11 cellular contexts compared by ENCODE assay signal in genomic region chr9:124381073-124381945, GRCh38. TPM values are rescaled to one million over a fixed set of nuclear protein-coding genes. Genes with fewer than 3 reads are reported as not detected.
DNase-seq lines count a peak whose midpoint lies in the region; ATAC-seq, FAIRE-seq and TF ChIP-seq lines count a peak whose summit lies in the region.
"Had no signal": no experiment of that assay in that cellular context is flagged by ENCODE, and none has a peak within 500 bp of the region (broad histone marks: within the 10 kb centered on the region; RNA-seq: fewer than 3 reads in every experiment).

No MANE protein-coding gene starts in this region.

- DNase-seq in Daoy (ENCODE audit: low read depth), result peak; percentile 73
- peak; percentile 80 for DNase-seq in M059J (ENCODE audit: low read depth)
- peak; percentile 53 for DNase-seq in astrocyte (ENCODE audit: low read depth)
- DNase-seq in myocyte (ENCODE audit: low read depth), result peak; percentile 29
- DNase-seq in GM19238 (ENCODE audit: insufficient read length, low spot score), result no peak
- no peak for DNase-seq in stimulated activated CD4-positive, alpha-beta T cell treated with anti-CD3 and anti-CD28 coated beads, Interleukin-4, amount 100 ng/mL, for 24 hours
- DNase-seq: left cardiac atrium, upper lobe of right lung had no signal

- H3K9me3 Mint-ChIP-seq in astrocyte (ENCODE audit: unreplicated experiment), result no peaks in the 10 kb centered on the region

- H3K4me3 ChIP-seq in astrocyte (ENCODE audit: insufficient read depth, low read depth, low read length), result no peak overlapping the region
- H3K4me3 ChIP-seq: upper lobe of right lung had no signal

- peaks cover 12% of the 10 kb centered on the region for H3K36me3 Mint-ChIP-seq in astrocyte (ENCODE audit: low read depth, unreplicated experiment)

- H3K27me3 Mint-ChIP-seq in astrocyte (ENCODE audit: low read depth, unreplicated experiment), result no peaks in the 10 kb centered on the region

- no peak for FAIRE-seq in astrocyte (lab: Jason Lieb, UNC)
- FAIRE-seq: GM19239 had no signal

- no peak for ATAC-seq in GM19397 (IDR thresholded peaks at IDR 0.05; ENCODE audit: unreplicated experiment)
- ATAC-seq: left cardiac atrium, upper lobe of right lung had no signal

- peaks cover 80% of the 10 kb centered on the region for H4K20me1 ChIP-seq in astrocyte (ENCODE audit: insufficient read depth, low read length)

- peak overlapping the region; percentile 87 for H3K27ac Mint-ChIP-seq in astrocyte (ENCODE audit: unreplicated experiment)

- no peak overlapping the region for H3K9ac ChIP-seq in astrocyte (ENCODE audit: low read length)
- H3K9ac ChIP-seq: parathyroid adenoma had no signal

- H3K27ac ChIP-seq in astrocyte (ENCODE audit: low read depth, low read length), result peak overlapping the region; percentile 27
- H3K27ac ChIP-seq: parathyroid adenoma, upper lobe of right lung had no signal

- peaks cover 26% of the 10 kb centered on the region for H3K36me3 ChIP-seq in astrocyte (ENCODE audit: insufficient read depth, low read length)

- peaks cover 22% of the 10 kb centered on the region for H3K4me1 Mint-ChIP-seq in astrocyte (ENCODE audit: low read depth, unreplicated experiment)

- H3K4me1 ChIP-seq in astrocyte (ENCODE audit: insufficient read depth, low read length), result peaks cover 14% of the 10 kb centered on the region
- H3K4me1 ChIP-seq: parathyroid adenoma, upper lobe of right lung had no signal

- H3K79me2 ChIP-seq in astrocyte (ENCODE audit: insufficient read depth, low read length), result peaks cover 89% of the 10 kb centered on the region

- H3K4me2 ChIP-seq in astrocyte (ENCODE audit: low read length), result peak overlapping the region; percentile 3

- H2AFZ ChIP-seq in astrocyte (ENCODE audit: low read depth, low read length), result no peak overlapping the region
- H2AFZ ChIP-seq: parathyroid adenoma had no signal

- TF ChIP-seq CTCF in astrocyte (IDR thresholded peaks at IDR 0.05; ENCODE audit: insufficient read depth, low read depth, low read length), result no peak

- no peak overlapping the region for H3K4me3 Mint-ChIP-seq in astrocyte (ENCODE audit: unreplicated experiment)

- H3K27me3 ChIP-seq in astrocyte (ENCODE audit: insufficient read depth, low read length), result no peaks in the 10 kb centered on the region
- H3K27me3 ChIP-seq: upper lobe of right lung had no signal

- H3K9me3 ChIP-seq in astrocyte (ENCODE audit: insufficient read depth, low read depth, low read length), result no peaks in the 10 kb centered on the region
- H3K9me3 ChIP-seq: upper lobe of right lung had no signal

RNA-seq across cellular contexts. Expression of gene PSMB7, which starts 33.9 kb away (rescaled TPM):
- 557 and 640 TPM in 2 replicates for total RNA-seq in Daoy (2014; rRNA removed; shearing (Covaris generic))
- 389 and 692 TPM in 2 replicates for total RNA-seq in M059J (2014; rRNA removed; shearing (Covaris generic))
- total RNA-seq in astrocyte (174 and 183 TPM in 2 replicates), myocyte (263 and 275 TPM in 2 replicates)
- 250 TPM for polyA plus RNA-seq in myocyte (2012)

Comparison
In these comparisons a context has a peak if more than half of its experiments do, and no peak if none do; other contexts are left out.
1. DNase-seq: peak in Daoy (single experiment), M059J (single experiment), astrocyte (single experiment) and myocyte (single experiment); none in GM19238 (single experiment) and stimulated activated CD4-positive, alpha-beta T cell treated with anti-CD3 and anti-CD28 coated beads, Interleukin-4, amount 100 ng/mL, for 24 hours (single experiment).